23 cellular contexts compared by ENCODE assay signal in genomic region chr9:100196828-100197227, GRCh38.
"Had no signal": no experiment of that assay in that cellular context is flagged by ENCODE, and none has a peak within 500 bp of the region (broad histone marks: within the 10 kb centered on the region; RNA-seq: fewer than 3 reads in every experiment).

No MANE protein-coding gene starts in this region.

- FAIRE-seq: HTR-8/SVneo had no signal

- H3K27me3 Mint-ChIP-seq: IgD-negative memory B cell, T-cell had no signal

- H3K4me3 Mint-ChIP-seq: T-cell had no signal

- DNase-seq: Kasumi-1, MV-4-11, NCI-H1048, NCI-H1105, NCI-H1417, NCI-H146, NCI-H1694 treated with DMSO at 0.1 percent for 48 hours, NCI-H2029, NCI-H2081 treated with DMSO at 0.1 percent for 48 hours, NCI-H2171, NCI-H226, NCI-H446, NCI-H510A, NCI-H524 treated with DMSO at 0.1 percent for 48 hours, NCI-H69, NCI-H774, PC-3, SHP77, SW 1271, T-cell had no signal

- H3K4me1 Mint-ChIP-seq: IgD-negative memory B cell, T-cell had no signal

- ATAC-seq: Panc1, PC-3, T-cell had no signal

- H3K27ac Mint-ChIP-seq: IgD-negative memory B cell, T-cell had no signal
